In the genomic region with DNA sequence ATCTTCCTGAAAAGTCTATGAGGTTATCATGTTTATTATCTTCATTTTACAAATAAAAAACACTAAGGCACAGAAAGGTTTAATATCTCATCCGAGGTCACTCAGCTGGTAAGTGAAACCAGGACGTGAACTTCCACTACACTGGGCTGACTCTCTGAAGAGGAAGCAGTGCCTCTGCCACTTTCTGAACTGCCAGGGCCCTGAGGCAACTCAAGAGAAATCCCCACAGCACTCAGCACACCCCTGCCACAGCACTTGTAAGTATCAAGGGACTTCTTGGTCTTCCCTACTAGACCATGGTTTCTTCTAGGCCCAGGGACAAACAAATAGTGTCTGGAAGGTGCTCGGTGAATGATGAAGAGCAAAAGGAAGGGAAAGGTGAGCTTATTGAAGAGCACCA, we compare ENCODE assay signal across 8 cellular contexts. TPM values are rescaled to one million over a fixed set of nuclear protein-coding genes. Genes with fewer than 3 reads are reported as not detected.
A peak's percentile ranks its signal among the peaks of the same experiment; 100 is the strongest.
DNase-seq lines count a peak whose midpoint lies in the region; ATAC-seq and TF ChIP-seq lines count a peak whose summit lies in the region.

No MANE protein-coding gene starts in this region.

- 47 to 53% (median 48%) methylated on average over 3 of the region's 3 CpGs for WGBS in heart left ventricle, 4 donors
- 45% methylated on average over 3 of the region's 3 CpGs for WGBS in right cardiac atrium
- WGBS in aorta, 2 donors = 32 to 38% methylated on average over 3 of the region's 3 CpGs

- no peak for ATAC-seq in heart left ventricle
- ATAC-seq in Right ventricle myocardium inferior = no peak
- peak in 1 of 2 donors; percentile 1 for ATAC-seq in right cardiac atrium
- ATAC-seq in aorta (ENCODE audit: low FRiP score) = peak; percentile 19

- DNase-seq in heart left ventricle = no peak
- no peak for DNase-seq in Right ventricle myocardium inferior (ENCODE audit: missing footprints)
- peak; percentile 29 for DNase-seq in NAMALWA (ENCODE audit: low spot score)
- no peak for DNase-seq in right cardiac atrium
- no peak for DNase-seq in aorta
- no peak for DNase-seq in COLO829 (ENCODE audit: low spot score)
- no peak for DNase-seq in NCI-H526 (lab: John Stamatoyannopoulos, UW)
- no peak for DNase-seq in NCI-H1105 treated with DMSO at 0.1 percent for 48 hours (lab: John Stamatoyannopoulos, UW)

- no peak for TF ChIP-seq POLR2A in heart left ventricle (IDR thresholded peaks at IDR 0.05)

- intact Hi-C loops in heart left ventricle (cut with DNase I) (no loop called here), Right ventricle myocardium inferior (cut with DNase I) (no loop called here), right cardiac atrium (cut with DNase I) (no loop called here), aorta (cut with DNase I) (loop anchor here in 1 of 2 donors (5.0 kb wide), 1 partner anchor 35 kb away; no protein-coding TSS in a partner anchor)

- H3K36me3 ChIP-seq in heart left ventricle (peaks cover 0 to 24% (median 10%) of the 10 kb centered on the region in 9 donors), aorta (ENCODE audit: control insufficient read depth in 1 of 2, insufficient read depth in 2 of 2, low read length in 1 of 2) (no peaks in the 10 kb centered on the region)

- H3K9me3 ChIP-seq in heart left ventricle (no peaks in the 10 kb centered on the region), right cardiac atrium (ENCODE audit: control insufficient read depth, low read length) (no peaks in the 10 kb centered on the region), aorta (ENCODE audit: control insufficient read depth, low read length) (no peaks in the 10 kb centered on the region)

- H3K4me1 ChIP-seq in heart left ventricle = peaks cover 0 to 87% (median 53%) of the 10 kb centered on the region in 12 donors
- H3K4me1 ChIP-seq in right cardiac atrium (ENCODE audit: control insufficient read depth, insufficient read depth, low read length) = peaks cover 24% of the 10 kb centered on the region
- H3K4me1 ChIP-seq in aorta (ENCODE audit: control insufficient read depth in 1 of 2, insufficient read depth in 2 of 2, low read length in 2 of 2) = peaks cover 1 to 7% of the 10 kb centered on the region in 2 donors

- H3K4me3 ChIP-seq in heart left ventricle (no peak overlapping the region), right cardiac atrium (ENCODE audit: low read length) (no peak overlapping the region), aorta (ENCODE audit: low read length in 2 of 2) (no peak overlapping the region)

- peak overlapping the region; percentile 38 to 95 (median 72) for H3K27ac ChIP-seq in heart left ventricle
- peak overlapping the region; percentile 93 for H3K27ac ChIP-seq in right cardiac atrium (ENCODE audit: low read length)
- H3K27ac ChIP-seq in aorta (ENCODE audit: low read depth in 1 of 2, low read length in 2 of 2) = peak overlapping the region in 1 of 2 donors; percentile 60

- no peaks in the 10 kb centered on the region for H3K27me3 ChIP-seq in heart left ventricle
- no peaks in the 10 kb centered on the region for H3K27me3 ChIP-seq in right cardiac atrium (ENCODE audit: control insufficient read depth, insufficient read depth)
- no peaks in the 10 kb centered on the region for H3K27me3 ChIP-seq in aorta (ENCODE audit: control insufficient read depth in 1 of 2, insufficient read depth in 2 of 2, low read length in 1 of 2)

- TF ChIP-seq CTCF in heart left ventricle (IDR thresholded peaks at IDR 0.05) = no peak

RNA-seq across cellular contexts. Expression of a gene that starts 49.7 kb away (rescaled TPM):
- total RNA-seq in heart left ventricle = 100 to 1,000 TPM; 299 to 597 (median 438) TPM
- 1,000 to 10,000 TPM; 1,719 to 2,980 TPM for polyA plus RNA-seq in heart left ventricle
- total RNA-seq in Right ventricle myocardium inferior = 679 TPM
- 100 to 1,000 TPM; 519 to 805 (median 620) TPM for total RNA-seq in right cardiac atrium
- 1,811 TPM for polyA plus RNA-seq in right cardiac atrium
- total RNA-seq in aorta = 100 to 1,000 TPM; 623 to 776 TPM
- 1,000 to 10,000 TPM; 2,339 to 4,548 TPM for polyA plus RNA-seq in aorta

RNA-seq across cellular contexts. Expression of a gene that starts 49.8 kb away (rescaled TPM):
- total RNA-seq in heart left ventricle = 10 to 100 TPM in 1 of 9 donors, 1 to 10 TPM in 7, under 1 TPM in 1; 0.71 to 10.1 (median 4.1) TPM
- 1 to 10 TPM in 1 of 2 donors, under 1 TPM in 1; 0.72 to 2.6 TPM for polyA plus RNA-seq in heart left ventricle
- 3.5 TPM for total RNA-seq in Right ventricle myocardium inferior
- total RNA-seq in right cardiac atrium = 1 to 10 TPM; 2.0 to 3.6 (median 2.9) TPM
- polyA plus RNA-seq in right cardiac atrium = 1.6 TPM
- 10 to 100 TPM in 1 of 2 donors, 1 to 10 TPM in 1; 9.4 to 18.7 TPM for total RNA-seq in aorta
- 1 to 10 TPM; 3.4 to 8.4 TPM for polyA plus RNA-seq in aorta
